ENCODE assay signal across 22 cellular contexts in genomic region chr9:136200424-136200823, GRCh38. TPM values are rescaled to one million over a fixed set of nuclear protein-coding genes. Genes with fewer than 3 reads are reported as not detected.
DNase-seq lines count a peak whose midpoint lies in the region; ATAC-seq and TF ChIP-seq lines count a peak whose summit lies in the region.
"Had no signal": no experiment of that assay in that cellular context is flagged by ENCODE, and none has a peak within 500 bp of the region (broad histone marks: within the 10 kb centered on the region; RNA-seq: fewer than 3 reads in every experiment).

No MANE protein-coding gene starts in this region.

- H3F3A ChIP-seq in GM23338 (replicated peaks; ENCODE audit: low read depth), result peaks cover 1% of the 10 kb centered on the region; the same call in 1 of the 2 replicates

- no peak overlapping the region for H3K27ac ChIP-seq in GM23338 (ENCODE audit: low read depth)
- H3K27ac ChIP-seq: GM23248 had no signal

- H3K9me3 ChIP-seq in iPS-15b (ENCODE audit: control insufficient read depth, insufficient read depth, low read length), result no peaks in the 10 kb centered on the region
- H3K9me3 ChIP-seq: HAP-1 had no signal

- CTCF ChIA-PET in activated B cell treated with CpG ODN at 0.5 μM for 24 hours (lab: Charles Lee), result no interaction called here

- no peak overlapping the region for H3K4me2 ChIP-seq in GM23338

- H3K4me1 Mint-ChIP-seq in GM23338, result peaks cover 18% of the 10 kb centered on the region
- peaks cover 25% of the 10 kb centered on the region for H3K4me1 Mint-ChIP-seq in activated B cell treated with CpG ODN at 0.5 μM for 24 hours
- H3K4me1 Mint-ChIP-seq in endothelial cell (ENCODE audit: unreplicated experiment), result no peaks in the 10 kb centered on the region

- H3K9me2 ChIP-seq in GM23338 (ENCODE audit: insufficient read depth), result no peaks in the 10 kb centered on the region

- H3K36me3 Mint-ChIP-seq in GM23338 (ENCODE audit: low read depth) (no peaks in the 10 kb centered on the region), activated B cell treated with CpG ODN at 0.5 μM for 24 hours (ENCODE audit: low read depth) (no peaks in the 10 kb centered on the region), endothelial cell (ENCODE audit: low read depth, unreplicated experiment) (no peaks in the 10 kb centered on the region)
- H3K36me3 Mint-ChIP-seq: CD4-positive, alpha-beta memory T cell had no signal

- H3K4me1 ChIP-seq in GM23338 (ENCODE audit: insufficient read depth), result peaks cover 17% of the 10 kb centered on the region
- peaks cover 5% of the 10 kb centered on the region for H3K4me1 ChIP-seq in iPS-15b (ENCODE audit: control insufficient read depth, insufficient read depth, low read length)
- H3K4me1 ChIP-seq: HAP-1 had no signal

- H3K27me3 Mint-ChIP-seq in GM23338 (ENCODE audit: insufficient read depth, low read depth, poor library complexity), result peaks cover 87% of the 10 kb centered on the region
- H3K27me3 Mint-ChIP-seq in activated B cell treated with CpG ODN at 0.5 μM for 24 hours, result peaks cover 37% of the 10 kb centered on the region
- peaks cover 18% of the 10 kb centered on the region for H3K27me3 Mint-ChIP-seq in endothelial cell (ENCODE audit: unreplicated experiment)

- H3K27me3 ChIP-seq in GM23338 (ENCODE audit: insufficient read depth), result peaks cover 99% of the 10 kb centered on the region
- peaks cover 83% of the 10 kb centered on the region for H3K27me3 ChIP-seq in iPS-15b (ENCODE audit: control insufficient read depth, insufficient read depth, low read length)

- TF ChIP-seq CTCF in GM20000 (IDR thresholded peaks at IDR 0.05; ENCODE audit: extremely low read depth, missing control alignments), result no peak
- TF ChIP-seq CTCF in GM23338 (conservative IDR thresholded peaks at IDR 0.05; ENCODE audit: low read depth in 2 of 2), result no peak
- no peak for TF ChIP-seq CTCF in activated B cell treated with CpG ODN at 0.5 μM for 24 hours (IDR thresholded peaks at IDR 0.05)
- no peak for TF ChIP-seq CTCF in endothelial cell (IDR thresholded peaks at IDR 0.05; ENCODE audit: unreplicated experiment)

- H3K36me3 ChIP-seq in GM23338 (ENCODE audit: insufficient read depth) (no peaks in the 10 kb centered on the region), iPS-15b (ENCODE audit: control insufficient read depth, insufficient read depth, low read length) (no peaks in the 10 kb centered on the region)
- H3K36me3 ChIP-seq: HAP-1 had no signal

- H3K27ac Mint-ChIP-seq in GM23338 (no peak overlapping the region), activated B cell treated with CpG ODN at 0.5 μM for 24 hours (no peak overlapping the region), endothelial cell (ENCODE audit: unreplicated experiment) (no peak overlapping the region)
- H3K27ac Mint-ChIP-seq: HFFc6 had no signal

- DNase-seq in GM20000 (ENCODE audit: low spot score) (peak; percentile 47), GM23338 (ENCODE audit: low spot score) (peak; percentile 8), activated B cell treated with CpG ODN at 0.5 μM for 24 hours (no peak), NCI-H2171 (lab: John Stamatoyannopoulos, UW) (no peak), endothelial cell (ENCODE audit: low spot score) (no peak), NCI-H82 (lab: John Stamatoyannopoulos, UW) (no peak)
- no peak for DNase-seq in stimulated activated CD4-positive, alpha-beta T cell treated with anti-CD3 and anti-CD28 coated beads, Interleukin-15, amount 100 ng/mL, for 24 hours
- DNase-seq: C1 segment of cervical spinal cord; Calu3; CD4-positive, alpha-beta memory T cell; COR-L47; DMS79; EL; GDM1; GM23248; HFFc6 had no signal

- H3K4me3 Mint-ChIP-seq in GM23338 (no peak overlapping the region), activated B cell treated with CpG ODN at 0.5 μM for 24 hours (peak overlapping the region; percentile 15), endothelial cell (ENCODE audit: unreplicated experiment) (no peak overlapping the region)
- H3K4me3 Mint-ChIP-seq: CD4-positive, alpha-beta memory T cell; HFFc6 had no signal

- H2AFZ ChIP-seq in GM23338, result no peak overlapping the region
- H2AFZ ChIP-seq: GM23248 had no signal

- ATAC-seq in GM23338 (no peak), activated B cell treated with CpG ODN at 0.5 μM for 24 hours (ENCODE audit: low read depth) (no peak)
- ATAC-seq: GM12878 had no signal

- H3K9ac ChIP-seq in iPS-15b (ENCODE audit: low read depth, low read length), result no peak overlapping the region
- H3K9ac ChIP-seq: GM23248 had no signal

- intact Hi-C loops in activated B cell treated with CpG ODN at 0.5 μM for 24 hours (cut with micrococcal nuclease), result no loop called here

- no peaks in the 10 kb centered on the region for H3K9me3 Mint-ChIP-seq in GM23338
- H3K9me3 Mint-ChIP-seq in activated B cell treated with CpG ODN at 0.5 μM for 24 hours, result no peaks in the 10 kb centered on the region
- H3K9me3 Mint-ChIP-seq in endothelial cell (ENCODE audit: unreplicated experiment), result no peaks in the 10 kb centered on the region
- H3K9me3 Mint-ChIP-seq: CD4-positive, alpha-beta memory T cell; HFFc6 had no signal

- no peaks in the 10 kb centered on the region for H3K79me2 ChIP-seq in GM23338 (replicated peaks; ENCODE audit: insufficient read depth)

- POLR2A ChIA-PET in activated B cell treated with CpG ODN at 0.5 μM for 24 hours (lab: Charles Lee), result no interaction called here

- H3K4me3 ChIP-seq in GM23338 (no peak overlapping the region), iPS-15b (ENCODE audit: low read depth, low read length) (peak overlapping the region; percentile 5)
- H3K4me3 ChIP-seq: GM12878, GM23248, HAP-1 had no signal

- peaks cover 6% of the 10 kb centered on the region for H4K20me1 ChIP-seq in GM23338 (replicated peaks; ENCODE audit: insufficient read depth)

TF ChIP-seq in GM23338, 12 proteins besides CTCF, POLR2A, EP300 and RAD21:
- TF ChIP-seq ETS1 (IDR thresholded peaks at IDR 0.05) (no peak), EZH2phosphoT487 (IDR thresholded peaks at IDR 0.05; ENCODE audit: unreplicated experiment) (no peak), NANOG (IDR thresholded peaks at IDR 0.05; ENCODE audit: borderline replicate concordance) (no peak), REST (IDR thresholded peaks at IDR 0.05; ENCODE audit: unreplicated experiment) (peak; percentile 26)

RNA-seq across cellular contexts. Expression of gene LHX3, which starts 4.5 kb away (rescaled TPM):
- not detected in 2 replicates for total RNA-seq in GM23338 (2014; rRNA removed; shearing (Covaris generic))
- polyA plus RNA-seq in GM23338 (2016; fragmentation: Nextera tagmentation; extraction: Ambion mirVana), result 0.08 TPM in 1 of 2 replicates, not detected in the other
- 0.17 TPM in 1 of 2 replicates, not detected in the other for total RNA-seq in activated B cell treated with CpG ODN at 0.5 μM for 24 hours
- total RNA-seq in endothelial cell (ENCODE audit: unreplicated experiment), result not detected
- total RNA-seq: A172; Calu3; CD4-positive, alpha-beta memory T cell; GM12878; GM23248; H4; HFFc6 had no signal
- polyA plus RNA-seq: BJ; CD4-positive, alpha-beta memory T cell; GM12878; GM23248 had no signal

RNA-seq across cellular contexts. Expression of gene QSOX2, which starts 45.2 kb away (rescaled TPM):
- total RNA-seq in GM23338 (2014; rRNA removed; shearing (Covaris generic)), result 25.5 and 29.2 TPM in 2 replicates
- 9.2 and 10.5 TPM in 2 replicates for polyA plus RNA-seq in GM23338 (2016; fragmentation: Nextera tagmentation; extraction: Ambion mirVana)
- total RNA-seq in activated B cell treated with CpG ODN at 0.5 μM for 24 hours (43.3 and 49.1 TPM in 2 replicates), endothelial cell (ENCODE audit: unreplicated experiment) (14.0 TPM)

Comparison
In these comparisons a context has a peak if more than half of its experiments do, and no peak if none do; other contexts are left out.
1. DNase-seq: peak in GM20000 (single experiment) and GM23338 (single experiment); none in activated B cell treated with CpG ODN at 0.5 μM for 24 hours (single experiment), stimulated activated CD4-positive, alpha-beta T cell treated with anti-CD3 and anti-CD28 coated beads, Interleukin-15, amount 100 ng/mL, for 24 hours (single experiment), NCI-H2171 (single experiment), endothelial cell (single experiment) and NCI-H82 (single experiment).